In the genomic region with DNA sequence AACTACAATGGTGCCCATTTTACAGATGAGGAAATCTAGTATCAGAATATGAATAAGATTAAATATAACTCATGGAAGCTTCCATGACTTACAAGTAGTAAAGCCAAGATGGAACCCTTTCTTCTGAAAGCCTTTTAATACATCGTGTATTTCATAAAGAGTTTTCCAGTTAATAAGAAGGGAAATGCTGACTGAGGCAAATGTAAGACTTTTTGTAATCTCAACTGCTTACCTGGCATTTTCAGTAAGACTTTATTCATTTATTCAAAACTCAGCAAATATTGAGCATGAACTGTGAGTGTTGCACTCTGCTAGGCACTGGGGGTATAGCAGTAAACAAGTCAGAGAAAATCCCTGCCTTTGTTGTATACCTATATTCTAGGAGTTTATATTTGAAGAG, we compare ENCODE assay signal across 29 cellular contexts.
"Had no signal": no experiment of that assay in that cellular context is flagged by ENCODE, and none has a peak within 500 bp of the region (broad histone marks: within the 10 kb centered on the region; RNA-seq: fewer than 3 reads in every experiment).

No MANE protein-coding gene starts in this region.

- H3K4me2 ChIP-seq: hepatocyte had no signal

- H3K36me3 ChIP-seq: colonic mucosa, esophagus muscularis mucosa, esophagus squamous epithelium, gastrocnemius medialis, gastroesophageal sphincter, heart left ventricle, heart right ventricle had no signal

- H3K27me3 ChIP-seq: colonic mucosa, esophagus muscularis mucosa, esophagus squamous epithelium, gastrocnemius medialis, gastroesophageal sphincter, hepatocyte had no signal

- FAIRE-seq: endometrium, endothelial cell of umbilical vein, frontal cortex had no signal

- H3K79me2 ChIP-seq: hepatocyte had no signal

- ATAC-seq: effector memory CD8-positive, alpha-beta T cell; esophagus mucosa; foreskin keratinocyte; gastrocnemius medialis; gastroesophageal sphincter; heart left ventricle; heart right ventricle had no signal

- H3K9me3 ChIP-seq: colonic mucosa, esophagus muscularis mucosa, esophagus squamous epithelium, gastrocnemius medialis, gastroesophageal sphincter, heart left ventricle, heart right ventricle had no signal

- H2AFZ ChIP-seq: hepatocyte had no signal

- H3K4me3 Mint-ChIP-seq: dendritic cell treated with granulocyte-macrophage colony-stimulating factor and Interleukin-4, amounts not matched to agents 40 ng/mL and 50 ng/mL, for 4 days; effector memory CD8-positive, alpha-beta T cell; endodermal cell had no signal

- H3K4me3 ChIP-seq: colonic mucosa, coronary artery, dorsolateral prefrontal cortex, esophagus muscularis mucosa, esophagus squamous epithelium, gastrocnemius medialis, gastroesophageal sphincter, heart left ventricle, heart right ventricle, hepatocyte had no signal

- H3K4me1 ChIP-seq: colonic mucosa, esophagus muscularis mucosa, esophagus squamous epithelium, foreskin keratinocyte, gastrocnemius medialis, gastroesophageal sphincter, heart left ventricle, heart right ventricle had no signal

- H3K27ac Mint-ChIP-seq: dendritic cell treated with granulocyte-macrophage colony-stimulating factor and Interleukin-4, amounts not matched to agents 40 ng/mL and 50 ng/mL, for 4 days; effector memory CD8-positive, alpha-beta T cell; endodermal cell had no signal

- DNase-seq: colonic mucosa; cortex of kidney; dermis blood vessel endothelial cell; dorsolateral prefrontal cortex; effector CD4-positive, alpha-beta T cell; effector CD8-positive, alpha-beta T cell; effector memory CD4-positive, alpha-beta T cell; effector memory CD8-positive, alpha-beta T cell; endodermal cell; erythroblast; esophagus squamous epithelium; foreskin fibroblast; foreskin keratinocyte; foreskin melanocyte; gastrocnemius medialis; glutamatergic neuron; head of caudate nucleus; heart left ventricle; heart right ventricle had no signal

- H3K27me3 Mint-ChIP-seq: dendritic cell treated with granulocyte-macrophage colony-stimulating factor and Interleukin-4, amounts not matched to agents 40 ng/mL and 50 ng/mL, for 4 days; effector memory CD8-positive, alpha-beta T cell had no signal

- H3K9me3 Mint-ChIP-seq: dendritic cell treated with granulocyte-macrophage colony-stimulating factor and Interleukin-4, amounts not matched to agents 40 ng/mL and 50 ng/mL, for 4 days; endodermal cell had no signal

- H3K27ac ChIP-seq: colonic mucosa, coronary artery, dorsolateral prefrontal cortex, epithelial cell of prostate, esophagus muscularis mucosa, esophagus squamous epithelium, foreskin keratinocyte, gastrocnemius medialis, gastroesophageal sphincter, heart left ventricle, heart right ventricle, hepatocyte had no signal
